In the genomic region with DNA sequence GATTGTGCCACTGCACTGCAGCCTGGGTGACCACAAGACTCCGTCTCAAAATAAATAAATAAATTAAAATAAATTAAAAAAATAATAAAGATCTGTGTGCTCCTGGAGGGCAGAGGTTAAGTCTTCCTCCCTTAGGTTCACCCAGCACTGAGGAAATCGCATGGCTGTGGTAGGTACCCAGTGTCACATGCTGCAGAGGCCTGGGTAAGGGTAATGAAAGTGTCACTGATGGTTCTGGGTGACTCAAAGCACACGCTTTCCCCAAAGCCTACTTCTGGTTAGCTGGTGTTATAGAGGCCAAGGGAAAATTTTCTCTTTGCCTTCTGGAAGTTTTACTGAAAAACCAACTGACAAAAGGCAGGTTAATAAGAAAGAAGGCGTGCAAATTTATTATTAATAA, we compare ENCODE assay signal across 13 cellular contexts.
DNase-seq lines count a peak whose midpoint lies in the region; ATAC-seq lines count a peak whose summit lies in the region.
"Had no signal": no experiment of that assay in that cellular context is flagged by ENCODE, and none has a peak within 500 bp of the region (broad histone marks: within the 10 kb centered on the region; RNA-seq: fewer than 3 reads in every experiment).

No MANE protein-coding gene starts in this region.

- peaks cover 12% of the 10 kb centered on the region for H3K27me3 Mint-ChIP-seq in activated T-cell treated with anti-CD3 and anti-CD28 coated beads, Interleukin-2, amount 50 U/mL, for 72 hours (ENCODE audit: low read depth)
- H3K27me3 Mint-ChIP-seq in activated T-helper 17 cell treated with anti-CD3 and anti-CD28 coated beads, Interleukin-2, amount 50 U/mL, for 72 hours: no peaks in the 10 kb centered on the region
- H3K27me3 Mint-ChIP-seq in immature natural killer cell (ENCODE audit: low read depth in 3 of 3): peaks cover 2 to 4% (median 3%) of the 10 kb centered on the region in 3 donors
- H3K27me3 Mint-ChIP-seq in stimulated activated naive CD8-positive, alpha-beta T cell treated with anti-CD3 and anti-CD28 coated beads, Interleukin-15, amount 100 ng/mL, for 72 hours: no peaks in the 10 kb centered on the region

- ATAC-seq in activated T-cell treated with anti-CD3 and anti-CD28 coated beads, Interleukin-2, amount 50 U/mL, for 72 hours (replicated peaks in 1 of 2): peak; percentile 62 to 65
- peak; percentile 86 for ATAC-seq in activated T-helper 17 cell treated with anti-CD3 and anti-CD28 coated beads, Interleukin-2, amount 50 U/mL, for 72 hours (replicated peaks)
- peak; percentile 80 for ATAC-seq in stimulated activated naive CD8-positive, alpha-beta T cell treated with anti-CD3 and anti-CD28 coated beads, Interleukin-15, amount 100 ng/mL, for 72 hours
- ATAC-seq: CD8-positive, alpha-beta T cell had no signal

- H3K9me3 Mint-ChIP-seq in activated T-cell treated with anti-CD3 and anti-CD28 coated beads, Interleukin-2, amount 50 U/mL, for 72 hours: peaks cover 0 to 2% of the 10 kb centered on the region in 2 donors
- H3K9me3 Mint-ChIP-seq in activated T-helper 17 cell treated with anti-CD3 and anti-CD28 coated beads, Interleukin-2, amount 50 U/mL, for 72 hours: no peaks in the 10 kb centered on the region
- H3K9me3 Mint-ChIP-seq in immature natural killer cell: no peaks in the 10 kb centered on the region
- no peaks in the 10 kb centered on the region for H3K9me3 Mint-ChIP-seq in stimulated activated naive CD8-positive, alpha-beta T cell treated with anti-CD3 and anti-CD28 coated beads, Interleukin-15, amount 100 ng/mL, for 72 hours
- H3K9me3 Mint-ChIP-seq: CD8-positive, alpha-beta T cell had no signal

- DNase-seq in activated T-cell treated with anti-CD3 and anti-CD28 coated beads, Interleukin-2, amount 50 U/mL, for 72 hours: no peak
- DNase-seq in activated T-cell treated with anti-CD3 and anti-CD28 coated beads, Interleukin-2, amount 50 U/mL, for 48 hours: no peak
- DNase-seq in immature natural killer cell (peak in 2 of 3 donors; percentile 15 to 29), iPS-NIHi7 (ENCODE audit: extremely low spot score) (no peak), NCI-H128 (lab: John Stamatoyannopoulos, UW; ENCODE audit: unreplicated experiment) (no peak)
- DNase-seq in stimulated activated naive CD8-positive, alpha-beta T cell treated with anti-CD3 and anti-CD28 coated beads, Interleukin-15, amount 100 ng/mL, for 72 hours: no peak
- DNase-seq: CD8-positive, alpha-beta T cell; COR-L47; DMS153; DMS79 treated with DMSO at 0.1 percent for 48 hours; EL had no signal

- H3K36me3 Mint-ChIP-seq in activated T-cell treated with anti-CD3 and anti-CD28 coated beads, Interleukin-2, amount 50 U/mL, for 72 hours (ENCODE audit: insufficient read depth in 2 of 2): no peaks in the 10 kb centered on the region
- no peaks in the 10 kb centered on the region for H3K36me3 Mint-ChIP-seq in activated T-helper 17 cell treated with anti-CD3 and anti-CD28 coated beads, Interleukin-2, amount 50 U/mL, for 72 hours (ENCODE audit: low read depth)
- no peaks in the 10 kb centered on the region for H3K36me3 Mint-ChIP-seq in immature natural killer cell
- H3K36me3 Mint-ChIP-seq: CD14-positive monocyte; CD8-positive, alpha-beta T cell had no signal

- no peaks in the 10 kb centered on the region for H3K4me1 Mint-ChIP-seq in activated T-cell treated with anti-CD3 and anti-CD28 coated beads, Interleukin-2, amount 50 U/mL, for 72 hours (ENCODE audit: low read depth)
- H3K4me1 Mint-ChIP-seq in activated T-helper 17 cell treated with anti-CD3 and anti-CD28 coated beads, Interleukin-2, amount 50 U/mL, for 72 hours: peaks cover 4% of the 10 kb centered on the region
- H3K4me1 Mint-ChIP-seq in immature natural killer cell: peaks cover 13 to 33% of the 10 kb centered on the region in 2 donors
- peaks cover 6% of the 10 kb centered on the region for H3K4me1 Mint-ChIP-seq in stimulated activated naive CD8-positive, alpha-beta T cell treated with anti-CD3 and anti-CD28 coated beads, Interleukin-15, amount 100 ng/mL, for 72 hours
- H3K4me1 Mint-ChIP-seq: CD14-positive monocyte had no signal

- H3K4me3 Mint-ChIP-seq in activated T-cell treated with anti-CD3 and anti-CD28 coated beads, Interleukin-2, amount 50 U/mL, for 72 hours: no peak overlapping the region
- H3K4me3 Mint-ChIP-seq in activated T-helper 17 cell treated with anti-CD3 and anti-CD28 coated beads, Interleukin-2, amount 50 U/mL, for 72 hours: no peak overlapping the region
- H3K4me3 Mint-ChIP-seq in immature natural killer cell: no peak overlapping the region
- no peak overlapping the region for H3K4me3 Mint-ChIP-seq in stimulated activated naive CD8-positive, alpha-beta T cell treated with anti-CD3 and anti-CD28 coated beads, Interleukin-15, amount 100 ng/mL, for 72 hours
- H3K4me3 Mint-ChIP-seq: CD14-positive monocyte; CD8-positive, alpha-beta T cell had no signal

- no peak overlapping the region for H3K27ac Mint-ChIP-seq in activated T-cell treated with anti-CD3 and anti-CD28 coated beads, Interleukin-2, amount 50 U/mL, for 72 hours
- no peak overlapping the region for H3K27ac Mint-ChIP-seq in activated T-helper 17 cell treated with anti-CD3 and anti-CD28 coated beads, Interleukin-2, amount 50 U/mL, for 72 hours
- no peak overlapping the region for H3K27ac Mint-ChIP-seq in immature natural killer cell
- no peak overlapping the region for H3K27ac Mint-ChIP-seq in stimulated activated naive CD8-positive, alpha-beta T cell treated with anti-CD3 and anti-CD28 coated beads, Interleukin-15, amount 100 ng/mL, for 72 hours
- H3K27ac Mint-ChIP-seq: CD8-positive, alpha-beta T cell had no signal

Comparison
In these comparisons a context has a peak if more than half of its experiments do, and no peak if none do; other contexts are left out.
1. DNase-seq: peak in immature natural killer cell (2 of 3); none in activated T-cell treated with anti-CD3 and anti-CD28 coated beads, Interleukin-2, amount 50 U/mL, for 72 hours (0 of 2), activated T-cell treated with anti-CD3 and anti-CD28 coated beads, Interleukin-2, amount 50 U/mL, for 48 hours (0 of 2), stimulated activated naive CD8-positive, alpha-beta T cell treated with anti-CD3 and anti-CD28 coated beads, Interleukin-15, amount 100 ng/mL, for 72 hours (0 of 2), iPS-NIHi7 (single experiment) and NCI-H128 (single experiment).
2. Peak in every context shown above with its lines, with median percentiles within 50 percentile points of each other: ATAC-seq.